11 cellular contexts compared by ENCODE assay signal in genomic region chr13:98517576-98518310, GRCh38. TPM values are rescaled to one million over a fixed set of nuclear protein-coding genes. Genes with fewer than 3 reads are reported as not detected.
DNase-seq lines count a peak whose midpoint lies in the region; ATAC-seq and TF ChIP-seq lines count a peak whose summit lies in the region.
"Had no signal": no experiment of that assay in that cellular context is flagged by ENCODE, and none has a peak within 500 bp of the region (broad histone marks: within the 10 kb centered on the region; RNA-seq: fewer than 3 reads in every experiment).

No MANE protein-coding gene starts in this region.

- no peaks in the 10 kb centered on the region for H3K27me3 ChIP-seq in sigmoid colon
- no peaks in the 10 kb centered on the region for H3K27me3 ChIP-seq in WERI-Rb-1 (ENCODE audit: insufficient read depth, low read depth, severe bottlenecking)
- H3K27me3 ChIP-seq: ascending aorta had no signal

- no peaks in the 10 kb centered on the region for H3K9me3 ChIP-seq in sigmoid colon
- no peaks in the 10 kb centered on the region for H3K9me3 ChIP-seq in WERI-Rb-1 (ENCODE audit: severe bottlenecking)
- H3K9me3 ChIP-seq: ascending aorta had no signal

- ATAC-seq in GM18861 (IDR thresholded peaks at IDR 0.05; ENCODE audit: unreplicated experiment) = peak; percentile 25
- ATAC-seq in HG02610 (IDR thresholded peaks at IDR 0.05; ENCODE audit: unreplicated experiment) = peak; percentile 38

- H3K36me3 Mint-ChIP-seq in activated CD4-positive, alpha-beta T cell treated with anti-CD3 and anti-CD28 coated beads, Interleukin-2, amount 10 ng/mL, durations not matched to agents 24 days and 14 days (ENCODE audit: low read depth) = peaks cover 44% of the 10 kb centered on the region

- DNase-seq in activated CD4-positive, alpha-beta T cell treated with anti-CD3 and anti-CD28 coated beads, Interleukin-2, amount 10 ng/mL, durations not matched to agents 24 days and 14 days = peak; percentile 82
- DNase-seq in sigmoid colon (no peak), WERI-Rb-1 (no peak), NCI-H146 (lab: John Stamatoyannopoulos, UW) (no peak), NCI-H1048 (lab: John Stamatoyannopoulos, UW) (no peak)
- DNase-seq in NK-92 treated with Interleukin-12 subunit alpha and Interleukin-12 subunit beta, amount 100 ng/mL, for 24 hours (lab: John Stamatoyannopoulos, UW) = no peak
- DNase-seq: EL had no signal

- intact Hi-C loops in activated CD4-positive, alpha-beta T cell treated with anti-CD3 and anti-CD28 coated beads, Interleukin-2, amount 10 ng/mL, durations not matched to agents 24 days and 14 days (cut with micrococcal nuclease) = loop anchor here (1.0 to 5.0 kb wide), 4 partner anchors 8 to 145 kb away; no protein-coding TSS in a partner anchor
- intact Hi-C loops in sigmoid colon (cut with DNase I) = loop anchor here (5.0 kb wide), 1 partner anchor 35 kb away; no protein-coding TSS in a partner anchor

- H3K4me3 ChIP-seq in sigmoid colon (no peak overlapping the region), WERI-Rb-1 (ENCODE audit: low read depth, low read length) (no peak overlapping the region)
- H3K4me3 ChIP-seq: ascending aorta, SK-N-MC had no signal

- H3K36me3 ChIP-seq in sigmoid colon = peaks cover 0 to 11% (median 0%) of the 10 kb centered on the region in 4 donors
- H3K36me3 ChIP-seq in WERI-Rb-1 = peaks cover 48% of the 10 kb centered on the region

- H3K27me3 Mint-ChIP-seq in activated CD4-positive, alpha-beta T cell treated with anti-CD3 and anti-CD28 coated beads, Interleukin-2, amount 10 ng/mL, durations not matched to agents 24 days and 14 days = no peaks in the 10 kb centered on the region

- peak overlapping the region in 3 of 4 donors; percentile 35 to 39 (median 37) for H3K27ac ChIP-seq in sigmoid colon
- H3K27ac ChIP-seq in WERI-Rb-1 = no peak overlapping the region
- H3K27ac ChIP-seq: ascending aorta, SK-N-MC had no signal

- H3K4me3 Mint-ChIP-seq in activated CD4-positive, alpha-beta T cell treated with anti-CD3 and anti-CD28 coated beads, Interleukin-2, amount 10 ng/mL, durations not matched to agents 24 days and 14 days = peak overlapping the region; percentile 67

- H3K4me1 ChIP-seq in sigmoid colon = peaks cover 0 to 64% (median 40%) of the 10 kb centered on the region in 4 donors
- H3K4me1 ChIP-seq: ascending aorta had no signal

- H3K9me3 Mint-ChIP-seq in activated CD4-positive, alpha-beta T cell treated with anti-CD3 and anti-CD28 coated beads, Interleukin-2, amount 10 ng/mL, durations not matched to agents 24 days and 14 days = no peaks in the 10 kb centered on the region

- no peak for TF ChIP-seq EP300 in sigmoid colon (IDR thresholded peaks at IDR 0.05)

- no peak for TF ChIP-seq CTCF in sigmoid colon (IDR thresholded peaks at IDR 0.05)
- no peak for TF ChIP-seq CTCF in WERI-Rb-1 (IDR thresholded peaks at IDR 0.05; ENCODE audit: low read depth, low read length)

- H3K27ac Mint-ChIP-seq in activated CD4-positive, alpha-beta T cell treated with anti-CD3 and anti-CD28 coated beads, Interleukin-2, amount 10 ng/mL, durations not matched to agents 24 days and 14 days = peak overlapping the region; percentile 92

- 88 to 92% methylated on average over 6 of the region's 6 CpGs for WGBS in sigmoid colon, 2 donors

- TF ChIP-seq POLR2A in sigmoid colon (IDR thresholded peaks at IDR 0.05) = no peak

- peaks cover 86% of the 10 kb centered on the region for H3K4me1 Mint-ChIP-seq in activated CD4-positive, alpha-beta T cell treated with anti-CD3 and anti-CD28 coated beads, Interleukin-2, amount 10 ng/mL, durations not matched to agents 24 days and 14 days

RNA-seq across cellular contexts. Expression of gene STK24, which starts 59.2 kb away (rescaled TPM):
- 127 and 136 TPM in 2 replicates for total RNA-seq in activated CD4-positive, alpha-beta T cell treated with anti-CD3 and anti-CD28 coated beads, Interleukin-2, amount 10 ng/mL, durations not matched to agents 24 days and 14 days
- total RNA-seq in sigmoid colon = 10 to 100 TPM; 59.7 to 78.9 (median 64.4) TPM
- polyA plus RNA-seq in sigmoid colon = 100 to 1,000 TPM; 104 to 200 (median 118) TPM
